Comparison of ENCODE assay signal across 33 cellular contexts in genomic region chr5:96322865-96323264, GRCh38.
"Had no signal": no experiment of that assay in that cellular context is flagged by ENCODE, and none has a peak within 500 bp of the region (broad histone marks: within the 10 kb centered on the region; RNA-seq: fewer than 3 reads in every experiment).

No MANE protein-coding gene starts in this region.

- H3K36me3 Mint-ChIP-seq: activated CD4-positive, alpha-beta memory T cell treated with anti-CD3 and anti-CD28 coated beads for 36 hours; activated naive CD4-positive, alpha-beta T cell treated with anti-CD3 and anti-CD28 coated beads, Interleukin-2, amount 50 U/mL, for 72 hours; activated naive CD8-positive, alpha-beta T cell treated with anti-CD3 and anti-CD28 coated beads for 36 hours; brain had no signal

- H3K9me3 Mint-ChIP-seq: activated B cell treated with CpG ODN at 0.5 μM for 24 hours; activated CD4-positive, alpha-beta memory T cell treated with anti-CD3 and anti-CD28 coated beads for 36 hours; activated CD4-positive, alpha-beta T cell treated with anti-CD3 and anti-CD28 coated beads, Interleukin-2, amount 10 ng/mL, durations not matched to agents 24 days and 14 days; activated CD8-positive, alpha-beta T cell treated with anti-CD3 and anti-CD28 coated beads for 36 hours; activated naive CD4-positive, alpha-beta T cell treated with anti-CD3 and anti-CD28 coated beads for 36 hours; activated naive CD8-positive, alpha-beta T cell treated with anti-CD3 and anti-CD28 coated beads for 36 hours; activated T-cell treated with anti-CD3 and anti-CD28 coated beads, Interleukin-2, amount 50 U/mL, for 4 hours; activated T-helper 17 cell treated with anti-CD3 and anti-CD28 coated beads, Interleukin-2, amount 50 U/mL, for 72 hours; T-helper 2 cell treated with Interferon-gamma antibody and Interleukin-4, amounts not matched to agents 5 μg/mL and 100 μg/mL, for 36 hours had no signal

- H3K27ac Mint-ChIP-seq: activated B cell treated with CpG ODN at 0.5 μM for 24 hours; activated CD4-positive, alpha-beta memory T cell treated with anti-CD3 and anti-CD28 coated beads for 36 hours; activated CD4-positive, alpha-beta T cell treated with anti-CD3 and anti-CD28 coated beads, Interleukin-2, amount 10 ng/mL, durations not matched to agents 24 days and 14 days; activated CD8-positive, alpha-beta T cell treated with anti-CD3 and anti-CD28 coated beads for 36 hours; activated naive CD4-positive, alpha-beta T cell treated with anti-CD3 and anti-CD28 coated beads for 36 hours; activated naive CD4-positive, alpha-beta T cell treated with anti-CD3 and anti-CD28 coated beads, Interleukin-2, amount 50 U/mL, for 72 hours; activated naive CD8-positive, alpha-beta T cell treated with anti-CD3 and anti-CD28 coated beads for 36 hours; activated T-cell treated with anti-CD3 and anti-CD28 coated beads, Interleukin-2, amount 50 U/mL, for 72 hours; activated T-helper 1 cell treated with anti-CD3 and anti-CD28 coated beads, Interleukin-12 subunit alpha, Interleukin-12 subunit beta, Interleukin-2, Interleukin-4 antibody, amounts not matched to agents 30 ng/mL and 10 ng/mL and 1 ng/mL, durations not matched to agents 14 hours and 24 hours and 36 hours; activated T-helper 17 cell treated with anti-CD3 and anti-CD28 coated beads, Interleukin-2, amount 50 U/mL, for 72 hours; brain; T-helper 1 cell treated with Interleukin-12 subunit alpha and Interleukin-12 subunit beta and Interleukin-4 antibody, amounts not matched to agents 30 μg/mL and 1 μg/mL, for 36 hours; T-helper 2 cell treated with Interferon-gamma antibody and Interleukin-4, amounts not matched to agents 5 μg/mL and 100 μg/mL, for 36 hours had no signal

- DNase-seq: activated B cell treated with CpG ODN at 0.5 μM for 24 hours; activated CD4-positive, alpha-beta memory T cell treated with anti-CD3 and anti-CD28 coated beads for 36 hours; activated CD4-positive, alpha-beta T cell treated with anti-CD3 and anti-CD28 coated beads for 4 hours; activated CD4-positive, alpha-beta T cell treated with anti-CD3 and anti-CD28 coated beads, Interleukin-2, amount 10 ng/mL, durations not matched to agents 24 days and 14 days; activated CD4-positive, alpha-beta T cell treated with anti-CD3 and anti-CD28 coated beads, Interleukin-2, amount 50 U/mL, for 1 hour; activated CD4-positive, alpha-beta T cell treated with anti-CD3 and anti-CD28 coated beads, Interleukin-2, amount 50 U/mL, for 4 hours; activated CD4-positive, CD25-positive, alpha-beta regulatory T cell treated with anti-CD3 and anti-CD28 coated beads, Interleukin-2, amount 50 U/mL, for 72 hours; activated CD8-positive, alpha-beta memory T cell treated with anti-CD3 and anti-CD28 coated beads, Interleukin-2, amount 50 U/mL, for 4 hours; activated CD8-positive, alpha-beta T cell treated with anti-CD3 and anti-CD28 coated beads for 36 hours; activated effector memory CD4-positive, alpha-beta T cell treated with anti-CD3 and anti-CD28 coated beads, Interleukin-2, amount 50 U/mL, for 16 hours; activated gamma-delta T cell treated with Interleukin-2 at 50 U/mL for 16 hours; activated naive CD4-positive, alpha-beta T cell; activated naive CD4-positive, alpha-beta T cell treated with anti-CD3 and anti-CD28 coated beads for 36 hours; activated naive CD4-positive, alpha-beta T cell treated with anti-CD3 and anti-CD28 coated beads, Interleukin-2, amount 50 U/mL, for 16 hours; activated naive CD8-positive, alpha-beta T cell treated with anti-CD3 and anti-CD28 coated beads for 36 hours; activated T-cell treated with anti-CD3 and anti-CD28 coated beads for 4 hours; activated T-cell treated with anti-CD3 and anti-CD28 coated beads, Interleukin-2, amount 50 U/mL, for 1 hour; activated T-cell treated with anti-CD3 and anti-CD28 coated beads, Interleukin-2, amount 50 U/mL, for 4 hours; activated T-cell treated with anti-CD3 and anti-CD28 coated beads, Interleukin-2, amount 50 U/mL, for 72 hours; amygdala; anterior cingulate cortex; central memory CD4-positive, alpha-beta T cell; T-helper 1 cell; T-helper 2 cell; T-helper 9 cell had no signal

- H3K27me3 ChIP-seq: ascending aorta had no signal

- H3K27ac ChIP-seq: ascending aorta, VCaP had no signal

- H3K9me3 ChIP-seq: ascending aorta had no signal

- H3K4me3 Mint-ChIP-seq: activated B cell treated with CpG ODN at 0.5 μM for 24 hours; activated CD4-positive, alpha-beta memory T cell treated with anti-CD3 and anti-CD28 coated beads for 36 hours; activated CD4-positive, alpha-beta T cell treated with anti-CD3 and anti-CD28 coated beads, Interleukin-2, amount 10 ng/mL, durations not matched to agents 24 days and 14 days; activated CD8-positive, alpha-beta T cell treated with anti-CD3 and anti-CD28 coated beads for 36 hours; activated naive CD4-positive, alpha-beta T cell treated with anti-CD3 and anti-CD28 coated beads for 36 hours; activated naive CD8-positive, alpha-beta T cell treated with anti-CD3 and anti-CD28 coated beads for 36 hours; activated T-cell treated with anti-CD3 and anti-CD28 coated beads, Interleukin-2, amount 50 U/mL, for 4 hours; activated T-cell treated with anti-CD3 and anti-CD28 coated beads, Interleukin-2, amount 50 U/mL, for 72 hours; activated T-helper 1 cell treated with anti-CD3 and anti-CD28 coated beads, Interleukin-12 subunit alpha, Interleukin-12 subunit beta, Interleukin-2, Interleukin-4 antibody, amounts not matched to agents 30 ng/mL and 10 ng/mL and 1 ng/mL, durations not matched to agents 14 hours and 24 hours and 36 hours; activated T-helper 17 cell treated with anti-CD3 and anti-CD28 coated beads, Interleukin-2, amount 50 U/mL, for 72 hours; brain; T-helper 1 cell treated with Interleukin-12 subunit alpha and Interleukin-12 subunit beta and Interleukin-4 antibody, amounts not matched to agents 30 μg/mL and 1 μg/mL, for 36 hours; T-helper 2 cell treated with Interferon-gamma antibody and Interleukin-4, amounts not matched to agents 5 μg/mL and 100 μg/mL, for 36 hours had no signal

- ATAC-seq: activated CD8-positive, alpha-beta T cell treated with anti-CD3 and anti-CD28 coated beads for 36 hours; activated naive CD4-positive, alpha-beta T cell treated with anti-CD3 and anti-CD28 coated beads, Interleukin-2, amount 50 U/mL, for 72 hours; activated T-cell treated with anti-CD3 and anti-CD28 coated beads, Interleukin-2, amount 50 U/mL, for 4 hours; activated T-cell treated with anti-CD3 and anti-CD28 coated beads, Interleukin-2, amount 50 U/mL, for 72 hours; activated T-helper 17 cell treated with anti-CD3 and anti-CD28 coated beads, Interleukin-2, amount 50 U/mL, for 72 hours had no signal

- H3K27me3 Mint-ChIP-seq: brain had no signal

- H3K4me3 ChIP-seq: ascending aorta had no signal

- H3K36me3 ChIP-seq: ascending aorta had no signal

- H3K4me1 ChIP-seq: ascending aorta had no signal

- H3K4me1 Mint-ChIP-seq: activated B cell treated with CpG ODN at 0.5 μM for 24 hours; activated CD4-positive, alpha-beta T cell treated with anti-CD3 and anti-CD28 coated beads, Interleukin-2, amount 10 ng/mL, durations not matched to agents 24 days and 14 days; activated naive CD8-positive, alpha-beta T cell treated with anti-CD3 and anti-CD28 coated beads for 36 hours; activated T-helper 17 cell treated with anti-CD3 and anti-CD28 coated beads, Interleukin-2, amount 50 U/mL, for 72 hours had no signal
